8 cellular contexts compared by ENCODE assay signal in genomic region chr6:53294095-53294494, GRCh38. TPM values are rescaled to one million over a fixed set of nuclear protein-coding genes. Genes with fewer than 3 reads are reported as not detected.
DNase-seq lines count a peak whose midpoint lies in the region; ATAC-seq, FAIRE-seq and TF ChIP-seq lines count a peak whose summit lies in the region.

No MANE protein-coding gene starts in this region.

- peak overlapping the region; percentile 24 to 88 for H3K27ac Mint-ChIP-seq in natural killer cell
- H3K27ac Mint-ChIP-seq in activated CD4-positive, alpha-beta memory T cell treated with anti-CD3 and anti-CD28 coated beads, Interleukin-2, amount 10 ng/mL, durations not matched to agents 7 days and 5 days: no peak overlapping the region

- intact Hi-C loops in natural killer cell (cut with micrococcal nuclease): loop anchor here (5.0 to 10.0 kb wide), 4 partner anchors 51 to 188 kb away; partner anchors contain the start of gene ELOVL5

- H3K27me3 Mint-ChIP-seq in natural killer cell (ENCODE audit: low read depth in 2 of 2): no peaks in the 10 kb centered on the region
- no peaks in the 10 kb centered on the region for H3K27me3 Mint-ChIP-seq in activated CD4-positive, alpha-beta memory T cell treated with anti-CD3 and anti-CD28 coated beads, Interleukin-2, amount 10 ng/mL, durations not matched to agents 7 days and 5 days

- H3K4me3 ChIP-seq in astrocyte of the spinal cord (ENCODE audit: low read depth, low read length): no peak overlapping the region

- ATAC-seq in natural killer cell: peak in 1 of 3 donors; percentile 41

- no peaks in the 10 kb centered on the region for H3K36me3 Mint-ChIP-seq in natural killer cell
- H3K36me3 Mint-ChIP-seq in activated CD4-positive, alpha-beta memory T cell treated with anti-CD3 and anti-CD28 coated beads, Interleukin-2, amount 10 ng/mL, durations not matched to agents 7 days and 5 days (ENCODE audit: low read depth): peaks cover 51% of the 10 kb centered on the region

- TF ChIP-seq CTCF in astrocyte of the spinal cord (IDR thresholded peaks at IDR 0.05; ENCODE audit: low read depth, low read length) (peak; percentile 79), natural killer cell (IDR thresholded peaks at IDR 0.05) (peak; percentile 44)

- DNase-seq in ELF-1 (ENCODE audit: low read depth, low spot score): peak; percentile 69
- peak; percentile 38 for DNase-seq in KBM-7
- no peak for DNase-seq in astrocyte of the spinal cord (ENCODE audit: low read depth, low spot score)
- DNase-seq in natural killer cell: no peak
- no peak for DNase-seq in ureter (ENCODE audit: low spot score)
- no peak for DNase-seq in frontal cortex (ENCODE audit: low spot score in 2 of 2)
- no peak for DNase-seq in activated CD4-positive, alpha-beta memory T cell treated with anti-CD3 and anti-CD28 coated beads, Interleukin-2, amount 10 ng/mL, durations not matched to agents 7 days and 5 days
- no peak for DNase-seq in COR-L47 (lab: John Stamatoyannopoulos, UW)

- no peak overlapping the region for H3K4me3 Mint-ChIP-seq in natural killer cell
- no peak overlapping the region for H3K4me3 Mint-ChIP-seq in activated CD4-positive, alpha-beta memory T cell treated with anti-CD3 and anti-CD28 coated beads, Interleukin-2, amount 10 ng/mL, durations not matched to agents 7 days and 5 days

- POLR2A ChIA-PET in activated CD4-positive, alpha-beta memory T cell treated with anti-CD3 and anti-CD28 coated beads, Interleukin-2, amount 10 ng/mL, durations not matched to agents 7 days and 5 days (lab: Charles Lee): interaction anchor here (1.5 kb wide), 1 partner anchor 54 kb away, joined by 5 read pairs; no protein-coding TSS in a partner anchor

- CTCF ChIA-PET in activated CD4-positive, alpha-beta memory T cell treated with anti-CD3 and anti-CD28 coated beads, Interleukin-2, amount 10 ng/mL, durations not matched to agents 7 days and 5 days (lab: Charles Lee): no interaction called here

- no peak for FAIRE-seq in frontal cortex (lab: Jason Lieb, UNC)

- H3K4me1 Mint-ChIP-seq in natural killer cell: peaks cover 76 to 78% of the 10 kb centered on the region in 2 donors
- peaks cover 65% of the 10 kb centered on the region for H3K4me1 Mint-ChIP-seq in activated CD4-positive, alpha-beta memory T cell treated with anti-CD3 and anti-CD28 coated beads, Interleukin-2, amount 10 ng/mL, durations not matched to agents 7 days and 5 days

- in situ Hi-C loops in KBM-7 (cut with MboI; ENCODE audit: low pct_unique_long_range_greater_than_20kb, low sequenced_read_pairs) (no loop called here), astrocyte of the spinal cord (cut with HindIII; ENCODE audit: low sequenced_read_pairs) (no loop called here)

- no peaks in the 10 kb centered on the region for H3K9me3 Mint-ChIP-seq in natural killer cell
- H3K9me3 Mint-ChIP-seq in activated CD4-positive, alpha-beta memory T cell treated with anti-CD3 and anti-CD28 coated beads, Interleukin-2, amount 10 ng/mL, durations not matched to agents 7 days and 5 days: no peaks in the 10 kb centered on the region

RNA-seq across cellular contexts. Expression of gene ELOVL5, which starts 54.7 kb away (rescaled TPM):
- 10 to 100 TPM; 72.1 to 99.5 (median 73.7) TPM for total RNA-seq in natural killer cell
- total RNA-seq in ureter: 64.5 TPM
- 50.5 TPM for total RNA-seq in frontal cortex
- 100 to 1,000 TPM; 157 to 162 TPM for total RNA-seq in activated CD4-positive, alpha-beta memory T cell treated with anti-CD3 and anti-CD28 coated beads, Interleukin-2, amount 10 ng/mL, durations not matched to agents 7 days and 5 days

Comparison
In these comparisons a context has a peak if more than half of its experiments do, and no peak if none do; other contexts are left out.
1. DNase-seq: peak in ELF-1 (single experiment) and KBM-7 (single experiment); none in astrocyte of the spinal cord (single experiment), natural killer cell (single experiment), ureter (single experiment), frontal cortex (0 of 2), activated CD4-positive, alpha-beta memory T cell treated with anti-CD3 and anti-CD28 coated beads, Interleukin-2, amount 10 ng/mL, durations not matched to agents 7 days and 5 days (single experiment) and COR-L47 (single experiment).